Comparison of ENCODE assay signal across 24 cellular contexts in the genomic region with DNA sequence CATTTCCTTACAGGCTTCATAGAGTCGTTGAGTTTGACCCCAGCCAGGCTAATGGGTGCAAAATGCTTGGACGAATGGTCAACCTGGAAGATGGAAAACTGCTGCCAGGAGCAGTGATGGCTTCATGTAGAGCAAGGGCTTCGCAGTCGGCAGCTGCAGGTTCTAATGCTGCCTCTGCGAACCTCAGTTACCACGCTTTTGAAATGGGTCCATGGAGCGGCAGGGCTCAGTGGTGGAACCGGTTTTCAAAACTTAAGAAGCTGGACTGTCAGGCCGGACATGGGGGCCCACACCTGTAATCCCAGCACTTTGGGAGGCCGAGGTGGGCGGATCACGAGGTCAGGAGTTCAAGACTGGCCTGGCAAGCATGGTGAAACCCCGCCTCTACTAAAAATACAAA.
"Had no signal": no experiment of that assay in that cellular context is flagged by ENCODE, and none has a peak within 500 bp of the region (broad histone marks: within the 10 kb centered on the region; RNA-seq: fewer than 3 reads in every experiment).

No MANE protein-coding gene starts in this region.

- H3K27me3 ChIP-seq: colonic mucosa, hepatocyte, ovary, right lobe of liver, thyroid gland, vagina had no signal

- H3K9me3 ChIP-seq: colonic mucosa, esophagus muscularis mucosa, gastroesophageal sphincter, heart left ventricle, left lung, ovary, right lobe of liver, thyroid gland, vagina had no signal

- DNase-seq: colonic mucosa; effector CD8-positive, alpha-beta T cell; foreskin keratinocyte; heart left ventricle; left cardiac atrium; left lung; natural killer cell; occipital lobe; ovary; retina; small intestine; stimulated activated CD4-positive, alpha-beta T cell treated with anti-CD3 and anti-CD28 coated beads, Interleukin-12 subunit alpha, Interleukin-12 subunit beta, amount 100 ng/mL, for 4 hours; stimulated activated CD4-positive, alpha-beta T cell treated with anti-CD3 and anti-CD28 coated beads, Interleukin-1b, Interleukin-23, amount 100 ng/mL, for 48 hours; stimulated activated CD4-positive, alpha-beta T cell treated with anti-CD3 and anti-CD28 coated beads, Interleukin-4, amount 100 ng/mL, for 24 hours; stimulated activated naive CD4-positive, alpha-beta T cell treated with Interleukin-2 at 50 U/mL for 16 hours; stomach; thyroid gland had no signal

- H3K4me2 ChIP-seq: hepatocyte had no signal

- FAIRE-seq: endothelial cell of umbilical vein, small intestine had no signal

- H3K36me3 ChIP-seq: colonic mucosa, esophagus muscularis mucosa, gastroesophageal sphincter, heart left ventricle, left lung, ovary, right lobe of liver, stomach, thyroid gland, vagina had no signal

- H3K4me3 ChIP-seq: colonic mucosa, esophagus muscularis mucosa, gastroesophageal sphincter, heart left ventricle, hepatocyte, left lung, ovary, right lobe of liver, stomach, thyroid gland, vagina had no signal

- H3K4me1 ChIP-seq: colonic mucosa, foreskin keratinocyte, left lung, right lobe of liver had no signal

- H3K27ac ChIP-seq: colonic mucosa, esophagus muscularis mucosa, foreskin keratinocyte, gastroesophageal sphincter, heart left ventricle, hepatocyte, left lung, ovary, right lobe of liver, stomach, thyroid gland, vagina had no signal

- ATAC-seq: foreskin keratinocyte; gastroesophageal sphincter; heart left ventricle; left cardiac atrium; left lung; natural killer cell; right lobe of liver; stimulated activated effector memory CD8-positive, alpha-beta T cell treated with anti-CD3 and anti-CD28 coated beads, Interleukin-12 subunit alpha, Interleukin-12 subunit beta, amount 100 ng/mL, for 72 hours had no signal
